ENCODE assay signal across 13 cellular contexts in genomic region chr1:243251544-243251943, GRCh38. TPM values are rescaled to one million over a fixed set of nuclear protein-coding genes. Genes with fewer than 3 reads are reported as not detected.
A peak's percentile ranks its signal among the peaks of the same experiment; 100 is the strongest.
DNase-seq lines count a peak whose midpoint lies in the region; ATAC-seq and TF ChIP-seq lines count a peak whose summit lies in the region.
"Had no signal": no experiment of that assay in that cellular context is flagged by ENCODE, and none has a peak within 500 bp of the region (broad histone marks: within the 10 kb centered on the region; RNA-seq: fewer than 3 reads in every experiment).

No MANE protein-coding gene starts in this region.

- peaks cover 13% of the 10 kb centered on the region for H3K27me3 Mint-ChIP-seq in CD4-positive, CD25-positive, alpha-beta regulatory T cell
- H3K27me3 Mint-ChIP-seq in dendritic cell treated with granulocyte-macrophage colony-stimulating factor and Interleukin-4, amounts not matched to agents 40 ng/mL and 50 ng/mL, for 4 days: no peaks in the 10 kb centered on the region

- no peak for ATAC-seq in CD4-positive, CD25-positive, alpha-beta regulatory T cell (ENCODE audit: low read depth in 2 of 2)
- ATAC-seq: mucosa of descending colon, right cardiac atrium had no signal

- H3K9ac ChIP-seq in Karpas-422 (ENCODE audit: low read length) (no peak overlapping the region), neural cell (ENCODE audit: low read length) (no peak overlapping the region)
- H3K9ac ChIP-seq: KMS-11 had no signal

- peak overlapping the region; percentile 85 for H3K4me2 ChIP-seq in Karpas-422 (ENCODE audit: low read depth, low read length, poor library complexity, severe bottlenecking)
- peak overlapping the region; percentile 100 for H3K4me2 ChIP-seq in neural cell (ENCODE audit: low read length)
- H3K4me2 ChIP-seq: KMS-11 had no signal

- TF ChIP-seq EP300 in neural cell (conservative IDR thresholded peaks at IDR 0.05; ENCODE audit: poor library complexity, severe bottlenecking) (no peak), tibial nerve (IDR thresholded peaks at IDR 0.05) (no peak)

- peak overlapping the region in 2 of 3 donors; percentile 9 to 43 for H3K27ac Mint-ChIP-seq in CD4-positive, CD25-positive, alpha-beta regulatory T cell
- no peak overlapping the region for H3K27ac Mint-ChIP-seq in dendritic cell treated with granulocyte-macrophage colony-stimulating factor and Interleukin-4, amounts not matched to agents 40 ng/mL and 50 ng/mL, for 4 days

- TF ChIP-seq CTCF in neural cell (IDR thresholded peaks at IDR 0.05; ENCODE audit: poor library complexity, severe bottlenecking) (no peak), tibial nerve (IDR thresholded peaks at IDR 0.05) (no peak)

- H3K9me3 Mint-ChIP-seq in CD4-positive, CD25-positive, alpha-beta regulatory T cell: no peaks in the 10 kb centered on the region
- no peaks in the 10 kb centered on the region for H3K9me3 Mint-ChIP-seq in dendritic cell treated with granulocyte-macrophage colony-stimulating factor and Interleukin-4, amounts not matched to agents 40 ng/mL and 50 ng/mL, for 4 days

- DNase-seq in CD4-positive, CD25-positive, alpha-beta regulatory T cell: no peak
- DNase-seq in Karpas-422: no peak
- no peak for DNase-seq in activated CD4-positive, alpha-beta T cell treated with anti-CD3 and anti-CD28 coated beads for 48 hours
- DNase-seq in NCI-H69 (lab: John Stamatoyannopoulos, UW): no peak
- no peak for DNase-seq in tibial nerve (ENCODE audit: low spot score in 2 of 2)
- DNase-seq in iPS-NIHi7 (ENCODE audit: extremely low spot score): no peak
- DNase-seq: activated CD4-positive, alpha-beta T cell treated with anti-CD3 and anti-CD28 coated beads for 1 hour; mucosa of descending colon; NCI-H1694; right cardiac atrium had no signal

- H4K20me1 ChIP-seq in Karpas-422 (ENCODE audit: insufficient read depth, low read depth, low read length) (no peaks in the 10 kb centered on the region), neural cell (ENCODE audit: insufficient read depth) (peaks cover 45% of the 10 kb centered on the region)

- no peak for TF ChIP-seq RAD21 in neural cell (conservative IDR thresholded peaks at IDR 0.05)

- H3K9me2 ChIP-seq in Karpas-422 (replicated peaks; ENCODE audit: insufficient read depth, low read length) (no peaks in the 10 kb centered on the region), neural cell (ENCODE audit: insufficient read depth, low read length) (no peaks in the 10 kb centered on the region)

- no peak overlapping the region for H3K4me3 ChIP-seq in CD4-positive, CD25-positive, alpha-beta regulatory T cell (ENCODE audit: low read depth, low read length)
- H3K4me3 ChIP-seq in Karpas-422 (ENCODE audit: low read length): peak overlapping the region; percentile 33; the same call in 1 of the 2 replicates
- peak overlapping the region; percentile 83 for H3K4me3 ChIP-seq in neural cell (ENCODE audit: low read length)
- H3K4me3 ChIP-seq in tibial nerve: no peak overlapping the region
- H3K4me3 ChIP-seq: mucosa of descending colon had no signal

- H3K27ac ChIP-seq in CD4-positive, CD25-positive, alpha-beta regulatory T cell (ENCODE audit: insufficient read depth, low read length, poor library complexity, severe bottlenecking): no peak overlapping the region
- H3K27ac ChIP-seq in Karpas-422 (ENCODE audit: low read length): 0 out of 2 replicates have a peak overlapping the region, but pooled peaks have one; percentile 7
- no peak overlapping the region for H3K27ac ChIP-seq in neural cell (ENCODE audit: low read length)
- H3K27ac ChIP-seq in tibial nerve: peak overlapping the region in 1 of 4 donors; percentile 15
- H3K27ac ChIP-seq: KMS-11 had no signal

- no peaks in the 10 kb centered on the region for H3K9me3 ChIP-seq in CD4-positive, CD25-positive, alpha-beta regulatory T cell (ENCODE audit: control insufficient read depth in 2 of 2, low read length in 2 of 2)
- H3K9me3 ChIP-seq in Karpas-422 (ENCODE audit: low read length) (no peaks in the 10 kb centered on the region), neural cell (ENCODE audit: low read length) (no peaks in the 10 kb centered on the region), tibial nerve (no peaks in the 10 kb centered on the region)
- H3K9me3 ChIP-seq: mucosa of descending colon had no signal

- peak overlapping the region in 1 of 4 donors; percentile 41 for H3K4me3 Mint-ChIP-seq in CD4-positive, CD25-positive, alpha-beta regulatory T cell
- H3K4me3 Mint-ChIP-seq in dendritic cell treated with granulocyte-macrophage colony-stimulating factor and Interleukin-4, amounts not matched to agents 40 ng/mL and 50 ng/mL, for 4 days: peak overlapping the region; percentile 13

- H3K27me3 ChIP-seq in CD4-positive, CD25-positive, alpha-beta regulatory T cell (ENCODE audit: control insufficient read depth, insufficient read depth, low read length): no peaks in the 10 kb centered on the region
- H3K27me3 ChIP-seq in Karpas-422 (ENCODE audit: low read length) (no peaks in the 10 kb centered on the region), neural cell (ENCODE audit: insufficient read depth, low read depth, low read length) (no peaks in the 10 kb centered on the region), tibial nerve (no peaks in the 10 kb centered on the region)

- H2AFZ ChIP-seq in Karpas-422 (ENCODE audit: low read length) (no peak overlapping the region), neural cell (ENCODE audit: low read depth, low read length) (no peak overlapping the region)

- no peak for TF ChIP-seq POLR2A in tibial nerve (IDR thresholded peaks at IDR 0.05)

- H3F3A ChIP-seq in neural cell (ENCODE audit: insufficient read depth, low read length, poor library complexity, severe bottlenecking): peaks cover 8% of the 10 kb centered on the region

- H3K36me3 Mint-ChIP-seq in CD4-positive, CD25-positive, alpha-beta regulatory T cell: no peaks in the 10 kb centered on the region
- H3K36me3 Mint-ChIP-seq in dendritic cell treated with granulocyte-macrophage colony-stimulating factor and Interleukin-4, amounts not matched to agents 40 ng/mL and 50 ng/mL, for 4 days (ENCODE audit: low read depth): peaks cover 42% of the 10 kb centered on the region

- H3K36me3 ChIP-seq in CD4-positive, CD25-positive, alpha-beta regulatory T cell (ENCODE audit: control insufficient read depth, insufficient read depth, low read length): no peaks in the 10 kb centered on the region
- H3K36me3 ChIP-seq in Karpas-422 (ENCODE audit: insufficient read depth, low read length): peaks cover 7% of the 10 kb centered on the region; the same call in 1 of the 2 replicates
- H3K36me3 ChIP-seq in neural cell (ENCODE audit: insufficient read depth, low read length): no peaks in the 10 kb centered on the region
- H3K36me3 ChIP-seq in tibial nerve: no peaks in the 10 kb centered on the region

- WGBS in tibial nerve, 2 donors: 62 to 70% methylated on average over 1 of the region's 1 CpG

- H3K79me2 ChIP-seq in Karpas-422 (ENCODE audit: low read length): peaks cover 90% of the 10 kb centered on the region
- H3K79me2 ChIP-seq in neural cell (replicated peaks; ENCODE audit: insufficient read depth, low read length): peaks cover 84% of the 10 kb centered on the region

- intact Hi-C loops in dendritic cell treated with granulocyte-macrophage colony-stimulating factor and Interleukin-4, amounts not matched to agents 40 ng/mL and 50 ng/mL, for 4 days (cut with micrococcal nuclease): loop anchor here (10.0 kb wide), 1 partner anchor 63 kb away; no protein-coding TSS in a partner anchor

- H3K4me1 ChIP-seq in CD4-positive, CD25-positive, alpha-beta regulatory T cell (ENCODE audit: control insufficient read depth, insufficient read depth, low read length, poor library complexity, severe bottlenecking): peaks cover 29% of the 10 kb centered on the region
- peaks cover 62% of the 10 kb centered on the region for H3K4me1 ChIP-seq in Karpas-422 (ENCODE audit: low read length)
- peaks cover 0 to 67% (median 20%) of the 10 kb centered on the region in 4 donors for H3K4me1 ChIP-seq in tibial nerve

- H3K4me1 Mint-ChIP-seq in CD4-positive, CD25-positive, alpha-beta regulatory T cell: peaks cover 31 to 60% (median 44%) of the 10 kb centered on the region in 4 donors
- H3K4me1 Mint-ChIP-seq in dendritic cell treated with granulocyte-macrophage colony-stimulating factor and Interleukin-4, amounts not matched to agents 40 ng/mL and 50 ng/mL, for 4 days (ENCODE audit: low read depth): peaks cover 37% of the 10 kb centered on the region

TF ChIP-seq in neural cell, 6 proteins besides CTCF, POLR2A, EP300 and RAD21 (continues in another document):
- no peak for TF ChIP-seq SMC3 (conservative IDR thresholded peaks at IDR 0.05; ENCODE audit: poor library complexity)

RNA-seq across cellular contexts. Expression of gene CEP170, which starts 3.5 kb away (rescaled TPM):
- 35.5 TPM for total RNA-seq in CD4-positive, CD25-positive, alpha-beta regulatory T cell
- polyA plus RNA-seq in CD4-positive, CD25-positive, alpha-beta regulatory T cell: 10 to 100 TPM in 1 of 4 donors, 1 to 10 TPM in 3; 6.8 to 13.0 (median 8.1) TPM
- total RNA-seq in Karpas-422 (2014; rRNA removed; shearing (Covaris generic); ENCODE audit: low replicate concordance): 87.3 and 124 TPM in 2 replicates
- polyA plus RNA-seq in neural cell: 383 and 403 TPM in 2 replicates
- 611 and 700 TPM in 2 replicates for polyA minus RNA-seq in neural cell
- 10 to 100 TPM; 43.7 to 91.8 (median 76.7) TPM for total RNA-seq in tibial nerve

RNA-seq across cellular contexts. Expression of gene SDCCAG8, which starts 4.3 kb away (rescaled TPM):
- total RNA-seq in CD4-positive, CD25-positive, alpha-beta regulatory T cell: 28.0 TPM
- 10 to 100 TPM; 19.4 to 28.5 (median 22.1) TPM for polyA plus RNA-seq in CD4-positive, CD25-positive, alpha-beta regulatory T cell
- total RNA-seq in Karpas-422 (2014; rRNA removed; shearing (Covaris generic); ENCODE audit: low replicate concordance): 36.6 and 41.0 TPM in 2 replicates
- 32.2 and 33.7 TPM in 2 replicates for polyA plus RNA-seq in neural cell
- 61.8 and 62.2 TPM in 2 replicates for polyA minus RNA-seq in neural cell
- 10 to 100 TPM; 39.0 to 86.5 (median 56.0) TPM for total RNA-seq in tibial nerve

Comparison
In these comparisons a context has a peak if more than half of its experiments do, and no peak if none do; other contexts are left out.
1. H3K4me3 ChIP-seq: peak in Karpas-422 (single experiment) and neural cell (single experiment); none in CD4-positive, CD25-positive, alpha-beta regulatory T cell (single experiment) and tibial nerve (0 of 4).